Comparison of ENCODE assay signal across 1 cellular context in genomic region chr7:84122582-84123360, GRCh38.
TF ChIP-seq lines count a peak whose summit lies in the region.

No MANE protein-coding gene starts in this region.

TF ChIP-seq in SK-N-SH, 30 proteins besides CTCF, POLR2A, EP300 and RAD21 (continued from another document):
- TF ChIP-seq ELF1 (IDR thresholded peaks at IDR 0.05) (no peak), PBX3 (IDR thresholded peaks at IDR 0.05) (no peak), MEF2A (IDR thresholded peaks at IDR 0.05; ENCODE audit: borderline replicate concordance, low read depth) (no peak), FOXM1 (IDR thresholded peaks at IDR 0.05; ENCODE audit: low read depth) (0 out of 2 replicates have a peak, but pooled peaks have one; percentile 12)
TF ChIP-seq in SK-N-SH: peak in this region for 4.
